In the genomic region with DNA sequence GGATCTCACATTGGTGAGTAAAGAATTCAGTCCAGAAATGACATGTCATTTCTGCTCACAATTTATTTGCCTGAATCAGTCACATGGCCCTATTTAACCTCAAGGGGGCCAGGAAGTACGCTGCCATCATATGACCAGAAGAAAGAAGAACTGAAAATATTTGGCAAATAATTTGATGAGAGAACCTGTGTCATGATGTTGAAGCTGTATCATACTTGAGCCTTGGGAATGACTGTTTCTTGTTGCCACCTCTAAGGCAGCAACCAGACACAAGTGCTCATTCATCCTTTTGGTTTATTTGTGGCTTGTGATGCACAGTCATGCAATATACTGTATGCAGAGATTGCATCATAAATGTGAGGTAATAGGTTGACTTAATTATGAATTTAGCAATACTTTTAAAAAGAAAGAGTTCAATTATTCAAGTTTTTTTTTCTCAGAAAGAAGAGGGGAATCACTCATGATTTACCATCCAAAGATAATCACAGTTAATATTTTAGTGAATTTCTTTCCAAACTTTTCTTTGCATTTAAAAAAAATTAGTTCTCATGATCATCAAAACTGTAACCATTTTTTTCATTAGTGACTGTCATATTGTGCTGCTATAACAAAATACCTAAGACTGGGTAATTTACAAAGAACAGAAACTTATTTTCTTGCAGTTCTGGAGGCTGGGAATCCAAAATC, we compare ENCODE assay signal across 8 cellular contexts. TPM values are rescaled to one million over a fixed set of nuclear protein-coding genes. Genes with fewer than 3 reads are reported as not detected.
DNase-seq lines count a peak whose midpoint lies in the region; ATAC-seq and TF ChIP-seq lines count a peak whose summit lies in the region.

No MANE protein-coding gene starts in this region.

- H3K9me3 Mint-ChIP-seq in activated T-cell treated with anti-CD3 and anti-CD28 coated beads, Interleukin-2, amount 50 U/mL, for 72 hours, result no peaks in the 10 kb centered on the region

- H3K27ac ChIP-seq in RWPE1, result no peak overlapping the region
- H3K27ac ChIP-seq in lower lobe of right lung, result peak overlapping the region; percentile 32
- H3K27ac ChIP-seq in thyroid gland, result no peak overlapping the region

- DNase-seq in activated T-cell treated with anti-CD3 and anti-CD28 coated beads, Interleukin-2, amount 50 U/mL, for 72 hours, result no peak
- DNase-seq in activated T-cell treated with anti-CD3 and anti-CD28 coated beads for 4 hours, result no peak
- peak; percentile 21 for DNase-seq in RWPE1 (ENCODE audit: low spot score)
- no peak for DNase-seq in lower lobe of right lung
- DNase-seq in activated naive CD4-positive, alpha-beta T cell treated with Interleukin-2 at 50 U/mL for 16 hours, result no peak
- DNase-seq in thyroid gland, result no peak
- DNase-seq in NCI-H446 treated with DMSO at 0.1 percent for 48 hours (lab: John Stamatoyannopoulos, UW), result no peak

- TF ChIP-seq CTCF in RWPE1 (conservative IDR thresholded peaks at IDR 0.05; ENCODE audit: low read depth), result no peak
- TF ChIP-seq CTCF in lower lobe of right lung (IDR thresholded peaks at IDR 0.05), result no peak
- TF ChIP-seq CTCF in thyroid gland (IDR thresholded peaks at IDR 0.05), result no peak

- CTCF ChIA-PET in RWPE1 (lab: Yijun Ruan, JAX), result no interaction called here

- H3K4me3 Mint-ChIP-seq in activated T-cell treated with anti-CD3 and anti-CD28 coated beads, Interleukin-2, amount 50 U/mL, for 72 hours, result no peak overlapping the region

- H3K27me3 ChIP-seq in lower lobe of right lung (ENCODE audit: low read depth) (no peaks in the 10 kb centered on the region), thyroid gland (no peaks in the 10 kb centered on the region)

- no peak overlapping the region for H3K27ac Mint-ChIP-seq in activated T-cell treated with anti-CD3 and anti-CD28 coated beads, Interleukin-2, amount 50 U/mL, for 72 hours

- intact Hi-C loops in lower lobe of right lung (cut with DNase I) (no loop called here), thyroid gland (cut with DNase I) (no loop called here)

- 83 to 89% methylated on average over 1 of the region's 1 CpG for WGBS in thyroid gland, 2 donors

- H3K36me3 ChIP-seq in lower lobe of right lung (no peaks in the 10 kb centered on the region), thyroid gland (no peaks in the 10 kb centered on the region)

- H3K36me3 Mint-ChIP-seq in activated T-cell treated with anti-CD3 and anti-CD28 coated beads, Interleukin-2, amount 50 U/mL, for 72 hours (ENCODE audit: insufficient read depth in 2 of 2), result no peaks in the 10 kb centered on the region

- H3K4me1 ChIP-seq in lower lobe of right lung, result no peaks in the 10 kb centered on the region
- peaks cover 11 to 23% of the 10 kb centered on the region in 2 donors for H3K4me1 ChIP-seq in thyroid gland

- no peak for TF ChIP-seq POLR2A in thyroid gland (IDR thresholded peaks at IDR 0.05)

- H3K4me1 Mint-ChIP-seq in activated T-cell treated with anti-CD3 and anti-CD28 coated beads, Interleukin-2, amount 50 U/mL, for 72 hours (ENCODE audit: low read depth), result no peaks in the 10 kb centered on the region

- no peaks in the 10 kb centered on the region for H3K27me3 Mint-ChIP-seq in activated T-cell treated with anti-CD3 and anti-CD28 coated beads, Interleukin-2, amount 50 U/mL, for 72 hours (ENCODE audit: low read depth)

- H3K4me3 ChIP-seq in lower lobe of right lung, result no peak overlapping the region
- H3K4me3 ChIP-seq in thyroid gland (replicated peaks in 1 of 3), result no peak overlapping the region

- ATAC-seq in activated T-cell treated with anti-CD3 and anti-CD28 coated beads, Interleukin-2, amount 50 U/mL, for 72 hours (replicated peaks in 1 of 2), result peak; percentile 54 to 89
- ATAC-seq in HG03025 (IDR thresholded peaks at IDR 0.05; ENCODE audit: low FRiP score, unreplicated experiment) (peak; percentile 55), lower lobe of right lung (peak; percentile 80 to 90)

- H3K9me3 ChIP-seq in lower lobe of right lung (no peaks in the 10 kb centered on the region), thyroid gland (no peaks in the 10 kb centered on the region)

- POLR2A ChIA-PET in RWPE1 (lab: Yijun Ruan, JAX; ENCODE audit: low non-redundant PET), result no interaction called here

RNA-seq across cellular contexts. Expression of a gene that starts 8.2 kb away (rescaled TPM):
- 10 to 100 TPM; 11.3 to 17.8 TPM for total RNA-seq in activated T-cell treated with anti-CD3 and anti-CD28 coated beads, Interleukin-2, amount 50 U/mL, for 72 hours
- 65.4 TPM for total RNA-seq in lower lobe of right lung
- 10 to 100 TPM; 31.8 to 64.7 (median 45.2) TPM for total RNA-seq in thyroid gland
